Comparison of ENCODE assay signal across 8 cellular contexts in the genomic region with DNA sequence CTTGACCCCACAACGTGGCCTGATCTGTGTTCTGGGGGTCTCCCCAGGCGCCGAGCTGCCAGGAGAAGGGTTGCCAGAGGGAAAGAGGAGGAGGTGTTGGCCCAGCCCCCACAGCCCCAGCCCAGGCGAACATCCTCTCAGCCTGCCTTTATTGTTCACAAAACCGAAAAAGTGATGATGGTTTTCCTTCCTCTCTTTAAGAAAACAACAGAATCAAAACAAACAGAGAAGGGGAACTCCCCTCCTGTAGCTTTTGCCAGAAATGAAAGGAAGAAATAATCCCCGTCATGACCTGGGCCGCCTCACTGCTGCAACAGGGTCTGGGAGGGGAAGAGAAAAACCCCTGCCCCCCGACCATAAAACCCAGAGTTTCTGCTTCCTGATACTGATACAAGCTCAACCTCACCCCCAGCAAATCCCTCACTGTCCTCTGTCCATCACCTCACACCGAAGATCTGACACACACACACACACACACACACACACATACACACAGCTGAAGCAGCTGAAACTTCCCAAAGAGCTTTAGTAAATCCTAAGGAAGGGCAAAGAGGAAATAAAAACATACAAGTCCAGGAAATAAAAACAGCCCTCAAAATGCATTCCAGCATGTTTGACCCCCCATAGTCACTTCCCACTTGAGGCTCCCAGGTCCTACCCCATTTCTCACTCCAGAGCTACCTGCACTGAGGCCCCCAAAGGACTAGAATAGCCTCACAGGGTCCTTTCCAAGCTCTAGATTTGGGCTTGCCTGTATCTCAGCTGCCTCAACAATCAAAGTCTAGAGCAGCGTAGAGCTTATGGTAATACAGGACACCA. TPM values are rescaled to one million over a fixed set of nuclear protein-coding genes. Genes with fewer than 3 reads are reported as not detected.
DNase-seq lines count a peak whose midpoint lies in the region; ATAC-seq and TF ChIP-seq lines count a peak whose summit lies in the region.

No MANE protein-coding gene starts in this region.

- DNase-seq in GM19238 (ENCODE audit: insufficient read length, low spot score) (peak; percentile 80), NCI-H446 (lab: John Stamatoyannopoulos, UW) (no peak), NCI-H187 (lab: John Stamatoyannopoulos, UW) (no peak), NCI-H748 (lab: John Stamatoyannopoulos, UW; ENCODE audit: unreplicated experiment) (no peak)
- DNase-seq in activated CD4-positive, alpha-beta T cell treated with anti-CD3 and anti-CD28 coated beads, Interleukin-2, amount 10 ng/mL, durations not matched to agents 7 days and 5 days = peak; percentile 87
- DNase-seq in stimulated activated CD4-positive, alpha-beta T cell treated with anti-CD3 and anti-CD28 coated beads, Interleukin-1b, Interleukin-23, amount 100 ng/mL, for 24 hours (ENCODE audit: low read depth in 4 of 4, low spot score in 1 of 4) = peak in 3 of 4 experiments; percentile 42 to 61 (median 54)

- WGBS in gastroesophageal sphincter (ENCODE audit: low coverage in 1 of 2), 2 donors = 40 to 48% methylated on average over 3 to 4 of the region's 10 CpGs

- peak overlapping the region in 3 of 4 donors; percentile 41 to 51 (median 50) for H3K27ac ChIP-seq in gastroesophageal sphincter

- H3K36me3 ChIP-seq in gastroesophageal sphincter = no peaks in the 10 kb centered on the region

- peaks cover 94% of the 10 kb centered on the region for H3K4me1 Mint-ChIP-seq in activated CD4-positive, alpha-beta T cell treated with anti-CD3 and anti-CD28 coated beads, Interleukin-2, amount 10 ng/mL, durations not matched to agents 7 days and 5 days

- H3K27ac Mint-ChIP-seq in activated CD4-positive, alpha-beta T cell treated with anti-CD3 and anti-CD28 coated beads, Interleukin-2, amount 10 ng/mL, durations not matched to agents 7 days and 5 days = peak overlapping the region; percentile 91

- CTCF ChIA-PET in activated CD4-positive, alpha-beta T cell treated with anti-CD3 and anti-CD28 coated beads, Interleukin-2, amount 10 ng/mL, durations not matched to agents 7 days and 5 days (lab: Charles Lee) = interaction anchor here (0.6 to 2.4 kb wide), 13 partner anchors 9 to 54 kb away, joined by 3 to 9 read pairs (median 3); no protein-coding TSS in a partner anchor

- ATAC-seq in HG03159 (IDR thresholded peaks at IDR 0.05; ENCODE audit: unreplicated experiment) = peak; percentile 74
- no peak for ATAC-seq in gastroesophageal sphincter

- H3K27me3 ChIP-seq in gastroesophageal sphincter = no peaks in the 10 kb centered on the region

- no peaks in the 10 kb centered on the region for H3K27me3 Mint-ChIP-seq in activated CD4-positive, alpha-beta T cell treated with anti-CD3 and anti-CD28 coated beads, Interleukin-2, amount 10 ng/mL, durations not matched to agents 7 days and 5 days

- TF ChIP-seq POLR2A in gastroesophageal sphincter (IDR thresholded peaks at IDR 0.05) = no peak

- POLR2A ChIA-PET in activated CD4-positive, alpha-beta T cell treated with anti-CD3 and anti-CD28 coated beads, Interleukin-2, amount 10 ng/mL, durations not matched to agents 7 days and 5 days (lab: Charles Lee) = interaction anchor here (0.6 to 1.3 kb wide), 4 partner anchors 15 to 549 kb away, joined by 3 to 4 read pairs (median 3); no protein-coding TSS in a partner anchor

- no peak for TF ChIP-seq CTCF in gastroesophageal sphincter (IDR thresholded peaks at IDR 0.05)

- H3K36me3 Mint-ChIP-seq in activated CD4-positive, alpha-beta T cell treated with anti-CD3 and anti-CD28 coated beads, Interleukin-2, amount 10 ng/mL, durations not matched to agents 7 days and 5 days (ENCODE audit: low read depth) = peaks cover 13% of the 10 kb centered on the region

- H3K4me3 ChIP-seq in gastroesophageal sphincter = no peak overlapping the region

- peak overlapping the region; percentile 55 for H3K4me3 Mint-ChIP-seq in activated CD4-positive, alpha-beta T cell treated with anti-CD3 and anti-CD28 coated beads, Interleukin-2, amount 10 ng/mL, durations not matched to agents 7 days and 5 days

- peaks cover 2% of the 10 kb centered on the region for H3K9me3 Mint-ChIP-seq in activated CD4-positive, alpha-beta T cell treated with anti-CD3 and anti-CD28 coated beads, Interleukin-2, amount 10 ng/mL, durations not matched to agents 7 days and 5 days

- H3K4me1 ChIP-seq in gastroesophageal sphincter = peaks cover 0 to 34% (median 11%) of the 10 kb centered on the region in 3 donors

- H3K9me3 ChIP-seq in gastroesophageal sphincter = peaks cover 0 to 27% (median 0%) of the 10 kb centered on the region in 3 donors

- no peak for TF ChIP-seq EP300 in gastroesophageal sphincter (IDR thresholded peaks at IDR 0.05)

RNA-seq across cellular contexts. Expression of a gene that starts 51.8 kb away (rescaled TPM):
- 100 to 1,000 TPM; 210 to 228 TPM for total RNA-seq in activated CD4-positive, alpha-beta T cell treated with anti-CD3 and anti-CD28 coated beads, Interleukin-2, amount 10 ng/mL, durations not matched to agents 7 days and 5 days
- 10 to 100 TPM; 50.9 to 83.2 (median 73.4) TPM for total RNA-seq in gastroesophageal sphincter

Comparison
In these comparisons a context has a peak if more than half of its experiments do, and no peak if none do; other contexts are left out.
1. DNase-seq: peak in GM19238 (single experiment), activated CD4-positive, alpha-beta T cell treated with anti-CD3 and anti-CD28 coated beads, Interleukin-2, amount 10 ng/mL, durations not matched to agents 7 days and 5 days (single experiment) and stimulated activated CD4-positive, alpha-beta T cell treated with anti-CD3 and anti-CD28 coated beads, Interleukin-1b, Interleukin-23, amount 100 ng/mL, for 24 hours (3 of 4); none in NCI-H446 (0 of 2), NCI-H187 (0 of 2) and NCI-H748 (single experiment).